ENCODE assay signal across 18 cellular contexts in genomic region chr16:87848676-87849345, GRCh38. TPM values are rescaled to one million over a fixed set of nuclear protein-coding genes. Genes with fewer than 3 reads are reported as not detected.
DNase-seq lines count a peak whose midpoint lies in the region; ATAC-seq, FAIRE-seq and TF ChIP-seq lines count a peak whose summit lies in the region.
"Had no signal": no experiment of that assay in that cellular context is flagged by ENCODE, and none has a peak within 500 bp of the region (broad histone marks: within the 10 kb centered on the region; RNA-seq: fewer than 3 reads in every experiment).

No MANE protein-coding gene starts in this region.

- H2AFZ ChIP-seq in K562 (ENCODE audit: low read depth, low read length) = no peak overlapping the region

- CTCF ChIA-PET in K562 (lab: Yijun Ruan, JAX; ENCODE audit: low intra/inter-chr PET ratio) = interaction anchor here (2.1 to 3.4 kb wide), 2 partner anchors 23 to 60 kb away, joined by 18 to 31 read pairs; no protein-coding TSS in a partner anchor
- CTCF ChIA-PET in activated CD4-positive, alpha-beta memory T cell treated with anti-CD3 and anti-CD28 coated beads for 36 hours (lab: Charles Lee) = interaction anchor here (0.6 to 8.8 kb wide), 15 partner anchors 11 to 134 kb away, joined by 3 to 224 read pairs (median 10); partner anchors contain the start of genes KLHDC4 and SLC7A5

- peaks cover 51% of the 10 kb centered on the region for H3K4me1 Mint-ChIP-seq in stimulated activated effector memory CD8-positive, alpha-beta T cell treated with anti-CD3 and anti-CD28 coated beads, Interleukin-12 subunit alpha, Interleukin-12 subunit beta, amount 100 ng/mL, for 72 hours
- H3K4me1 Mint-ChIP-seq in activated CD4-positive, alpha-beta memory T cell treated with anti-CD3 and anti-CD28 coated beads for 36 hours (ENCODE audit: low read depth) = peaks cover 17% of the 10 kb centered on the region

- DNase-seq in NT2/D1 (ENCODE audit: low read depth, low spot score) (no peak), K562 (ENCODE audit: extremely low read depth in 1 of 4, low spot score in 3 of 4) (no peak), NCI-H510A treated with DMSO at 0.1 percent for 48 hours (lab: John Stamatoyannopoulos, UW) (no peak), NK-92 (lab: John Stamatoyannopoulos, UW; ENCODE audit: unreplicated experiment) (no peak), sciatic nerve (ENCODE audit: low spot score) (no peak)
- DNase-seq in stimulated activated effector memory CD8-positive, alpha-beta T cell treated with anti-CD3 and anti-CD28 coated beads, Interleukin-12 subunit alpha, Interleukin-12 subunit beta, amount 100 ng/mL, for 72 hours (ENCODE audit: low spot score in 2 of 2) = no peak
- no peak for DNase-seq in activated CD4-positive, alpha-beta memory T cell treated with anti-CD3 and anti-CD28 coated beads for 36 hours
- DNase-seq: activated CD4-positive, CD25-positive, alpha-beta regulatory T cell treated with anti-CD3 and anti-CD28 coated beads, Interleukin-2, amount 50 U/mL, for 72 hours; activated gamma-delta T cell treated with Interleukin-2 at 50 U/mL for 16 hours; BE2C; colonic mucosa; GDM1; left cardiac atrium; NCI-H1105; NCI-H526 treated with DMSO at 0.1 percent for 48 hours; stimulated activated CD4-positive, alpha-beta T cell treated with anti-CD3 and anti-CD28 coated beads, Interleukin-4, amount 100 ng/mL, for 24 hours had no signal

- FAIRE-seq in K562 (lab: Jason Lieb, UNC) = no peak

- TF ChIP-seq EP300 in K562 (IDR thresholded peaks at IDR 0.05; ENCODE audit: low read length) = no peak

- no peak overlapping the region for H3K4me2 ChIP-seq in K562 (ENCODE audit: insufficient read depth, low read length)

- intact Hi-C loops in K562 (cut with micrococcal nuclease) = no loop called here
- intact Hi-C loops in sciatic nerve (cut with DNase I) = no loop called here
- intact Hi-C loops in activated CD4-positive, alpha-beta memory T cell treated with anti-CD3 and anti-CD28 coated beads for 36 hours (cut with micrococcal nuclease) = no loop called here

- H3K4me3 ChIP-seq in NT2/D1 (ENCODE audit: insufficient read length, low read depth) (no peak overlapping the region), K562 (no peak overlapping the region), liver (ENCODE audit: low read depth in 1 of 3, low read length in 3 of 3) (no peak overlapping the region)
- H3K4me3 ChIP-seq: colonic mucosa had no signal

- POLR2A ChIA-PET in K562 (lab: Yijun Ruan, JAX) = interaction anchor here (0.6 to 2.2 kb wide), 6 partner anchors 10 to 69 kb away, joined by 3 to 12 read pairs (median 4); no protein-coding TSS in a partner anchor
- POLR2A ChIA-PET in activated CD4-positive, alpha-beta memory T cell treated with anti-CD3 and anti-CD28 coated beads for 36 hours (lab: Charles Lee) = interaction anchor here (0.9 to 2.0 kb wide), 5 partner anchors 17 to 70 kb away, joined by 4 to 9 read pairs (median 5); partner anchors contain the start of gene SLC7A5

- peaks cover 43% of the 10 kb centered on the region for H4K20me1 ChIP-seq in K562 (replicated peaks; ENCODE audit: control insufficient read depth, insufficient read depth, low read length)

- no peak overlapping the region for H3K4me3 Mint-ChIP-seq in stimulated activated effector memory CD8-positive, alpha-beta T cell treated with anti-CD3 and anti-CD28 coated beads, Interleukin-12 subunit alpha, Interleukin-12 subunit beta, amount 100 ng/mL, for 72 hours
- H3K4me3 Mint-ChIP-seq in activated CD4-positive, alpha-beta memory T cell treated with anti-CD3 and anti-CD28 coated beads for 36 hours = no peak overlapping the region

- peaks cover 97% of the 10 kb centered on the region for H3K36me3 ChIP-seq in NT2/D1 (ENCODE audit: insufficient read depth, insufficient read length, low read length)
- H3K36me3 ChIP-seq in K562 (ENCODE audit: control insufficient read depth, insufficient read depth, low read length) = peaks cover 94% of the 10 kb centered on the region
- H3K36me3 ChIP-seq in liver (ENCODE audit: control insufficient read depth in 4 of 4, insufficient read depth in 3 of 4, low read depth in 1 of 4, low read length in 3 of 4) = peaks cover 0 to 2% (median 0%) of the 10 kb centered on the region in 4 donors
- H3K36me3 ChIP-seq: colonic mucosa had no signal

- H3K9me3 ChIP-seq in NT2/D1 (ENCODE audit: insufficient read depth, low read length) (no peaks in the 10 kb centered on the region), K562 (replicated peaks; ENCODE audit: control insufficient read depth, insufficient read depth, low read depth, low read length) (no peaks in the 10 kb centered on the region), liver (ENCODE audit: control insufficient read depth in 4 of 4, low read length in 3 of 4) (no peaks in the 10 kb centered on the region)
- H3K9me3 ChIP-seq: BE2C, colonic mucosa had no signal

- H3K27me3 ChIP-seq in NT2/D1 (ENCODE audit: insufficient read depth, insufficient read length) = no peaks in the 10 kb centered on the region
- no peaks in the 10 kb centered on the region for H3K27me3 ChIP-seq in K562 (ENCODE audit: control insufficient read depth in 2 of 2, insufficient read depth in 2 of 2, low read length in 2 of 2)
- H3K27me3 ChIP-seq in liver (ENCODE audit: control insufficient read depth in 4 of 4, insufficient read depth in 4 of 4, low read length in 3 of 4) = no peaks in the 10 kb centered on the region
- H3K27me3 ChIP-seq: BE2C, colonic mucosa had no signal

- no peak for TF ChIP-seq RAD21 in K562 (CRISPR knock-in tag; conservative IDR thresholded peaks at IDR 0.05 in 1 of 2, IDR thresholded peaks at IDR 0.05 in 1 of 2)
- no peak for TF ChIP-seq RAD21 in liver (IDR thresholded peaks at IDR 0.05)

- no peaks in the 10 kb centered on the region for H3K27me3 Mint-ChIP-seq in activated CD4-positive, alpha-beta memory T cell treated with anti-CD3 and anti-CD28 coated beads for 36 hours

- peaks cover 97% of the 10 kb centered on the region for H3K79me2 ChIP-seq in K562 (ENCODE audit: control insufficient read depth, insufficient read depth, low read length)

- H3K9me3 Mint-ChIP-seq in stimulated activated effector memory CD8-positive, alpha-beta T cell treated with anti-CD3 and anti-CD28 coated beads, Interleukin-12 subunit alpha, Interleukin-12 subunit beta, amount 100 ng/mL, for 72 hours = no peaks in the 10 kb centered on the region
- H3K9me3 Mint-ChIP-seq in activated CD4-positive, alpha-beta memory T cell treated with anti-CD3 and anti-CD28 coated beads for 36 hours = no peaks in the 10 kb centered on the region

- in situ Hi-C loops in K562 (cut with MboI) = no loop called here

- ATAC-seq in K562 = no peak
- no peak for ATAC-seq in stimulated activated effector memory CD8-positive, alpha-beta T cell treated with anti-CD3 and anti-CD28 coated beads, Interleukin-12 subunit alpha, Interleukin-12 subunit beta, amount 100 ng/mL, for 72 hours
- ATAC-seq in sciatic nerve = no peak
- ATAC-seq: left cardiac atrium, SK-N-SH treated with all-trans-retinoic acid at 6 μM for 48 hours had no signal

- WGBS in K562 (ENCODE audit: insufficient coverage, low coverage, missing lambda C conversion rate) = 99% methylated on average over 14 of the region's 18 CpGs
- 61% methylated on average over 18 of the region's 18 CpGs for WGBS in liver

- peak overlapping the region; percentile 73 for H3K27ac Mint-ChIP-seq in stimulated activated effector memory CD8-positive, alpha-beta T cell treated with anti-CD3 and anti-CD28 coated beads, Interleukin-12 subunit alpha, Interleukin-12 subunit beta, amount 100 ng/mL, for 72 hours
- no peak overlapping the region for H3K27ac Mint-ChIP-seq in activated CD4-positive, alpha-beta memory T cell treated with anti-CD3 and anti-CD28 coated beads for 36 hours

- H3K9me1 ChIP-seq in K562 (ENCODE audit: control insufficient read depth, insufficient read depth, low read length) = peaks cover 8% of the 10 kb centered on the region

- H3K4me1 ChIP-seq in NT2/D1 (ENCODE audit: insufficient read depth, insufficient read length) (peaks cover 66% of the 10 kb centered on the region), K562 (replicated peaks in 1 of 2; ENCODE audit: control insufficient read depth in 2 of 2, insufficient read depth in 2 of 2, low read length in 2 of 2) (peaks cover 16 to 85% of the 10 kb centered on the region in 2 experiments), liver (ENCODE audit: control insufficient read depth in 4 of 4, insufficient read depth in 4 of 4, low read length in 3 of 4) (peaks cover 27 to 93% (median 76%) of the 10 kb centered on the region in 4 donors)

- no TSS peak for BruUV-seq in K562 (replicated peaks; lab: Mats Ljungman, UMichigan)

- H3K27ac ChIP-seq in K562 (ENCODE audit: extremely low read depth, low read depth, low read length) (no peak overlapping the region), liver (ENCODE audit: low read depth in 1 of 2, low read length in 2 of 2) (peak overlapping the region; percentile 75 to 94)
- H3K27ac ChIP-seq: colonic mucosa had no signal

- peak overlapping the region; percentile 57 for H3K9ac ChIP-seq in NT2/D1 (ENCODE audit: insufficient read length, low read depth)
- H3K9ac ChIP-seq in K562 (ENCODE audit: insufficient read depth in 1 of 2, low read depth in 2 of 2, low read length in 2 of 2) = peak overlapping the region in 1 of 2 experiments; percentile 42; a peak in 1 of 4 replicates
- H3K9ac ChIP-seq in liver (ENCODE audit: low read depth in 1 of 2, low read length in 2 of 2) = peak overlapping the region in 1 of 2 donors; percentile 11

- no peak for TF ChIP-seq POLR2A in K562 (conservative IDR thresholded peaks at IDR 0.05)

- TF ChIP-seq CTCF in K562 (IDR thresholded peaks at IDR 0.05 in 2 of 3, conservative IDR thresholded peaks at IDR 0.05 in 1 of 3; ENCODE audit: insufficient read depth in 2 of 3, low read depth in 1 of 3, low read length in 3 of 3) (no peak), liver (IDR thresholded peaks at IDR 0.05; ENCODE audit: low read depth, low read length, missing input control) (no peak)

- H3K36me3 Mint-ChIP-seq in stimulated activated effector memory CD8-positive, alpha-beta T cell treated with anti-CD3 and anti-CD28 coated beads, Interleukin-12 subunit alpha, Interleukin-12 subunit beta, amount 100 ng/mL, for 72 hours = peaks cover 100% of the 10 kb centered on the region
- peaks cover 74% of the 10 kb centered on the region for H3K36me3 Mint-ChIP-seq in activated CD4-positive, alpha-beta memory T cell treated with anti-CD3 and anti-CD28 coated beads for 36 hours

RNA-seq across cellular contexts. Expression of gene SLC7A5, which starts 20.5 kb away (rescaled TPM):
- 56.8 and 152 TPM in 2 replicates for total RNA-seq in K562 (2011; cell fraction: chromatin; rRNA removed; ENCODE audit: low replicate concordance)
- total RNA-seq in K562 (2011; cell fraction: nucleolus; rRNA removed) = 157 and 188 TPM in 2 replicates
- 147 and 156 TPM in 2 replicates for total RNA-seq in K562 (2011; cell fraction: nucleoplasm; rRNA removed)
- total RNA-seq in K562 (2014; rRNA removed) = 60.8 and 75.7 TPM in 2 replicates
- 16.9 and 18.6 TPM in 2 replicates for total RNA-seq in K562 (2014; rRNA removed; fragmentation: Illumina TruSeq; extraction: Trizol)
- total RNA-seq in K562 (2015; rRNA removed; fragmentation: Illumina TruSeq; extraction: Trizol) = 18.2 and 21.2 TPM in 2 replicates
- 187 and 220 TPM in 2 replicates for total RNA-seq in K562 (2021)
- polyA plus RNA-seq in K562 (2011; rRNA removed) = 14.2 and 19.4 TPM in 2 replicates
- polyA plus RNA-seq in K562 (2011; cell fraction: cytosol; rRNA removed) = 25.5 and 34.2 TPM in 2 replicates
- 35.3 and 43.3 TPM in 2 replicates for polyA plus RNA-seq in K562 (2011; cell fraction: nucleus; rRNA removed)
- polyA plus RNA-seq in K562 (2012) = 65.7 and 239 TPM in 2 replicates
- 97.4 and 161 TPM in 2 replicates for polyA plus RNA-seq in K562 (2014; fragmentation: Illumina TruSeq; extraction: Trizol)
- polyA plus RNA-seq in K562 (2014; fragmentation: Nextera tagmentation; extraction: Ambion mirVana) = 1 to 10 TPM; 1.9 to 4.9 TPM
- 78.0 and 83.8 TPM in 2 replicates for polyA plus RNA-seq in K562 (2014; rRNA removed)
- 11.7 and 15.5 TPM in 2 replicates for polyA minus RNA-seq in K562 (2011; rRNA and poly(A)+ RNA removed)
- polyA minus RNA-seq in K562 (2011; cell fraction: cytosol; rRNA and poly(A)+ RNA removed) = 39.4 and 72.3 TPM in 2 replicates
- polyA minus RNA-seq in K562 (2011; cell fraction: nucleus; rRNA and poly(A)+ RNA removed) = 18.2 and 21.2 TPM in 2 replicates
- 10 to 100 TPM in 1 of 2 donors, 1 to 10 TPM in 1; 7.9 to 66.0 TPM for total RNA-seq in liver
- polyA plus RNA-seq in liver = 10 to 100 TPM in 1 of 2 donors, 1 to 10 TPM in 1; 4.5 to 13.3 TPM
- 11.5 TPM for total RNA-seq in sciatic nerve
- total RNA-seq in activated CD4-positive, alpha-beta memory T cell treated with anti-CD3 and anti-CD28 coated beads for 36 hours = 100 to 1,000 TPM; 262 TPM
